In genomic region chr11:62712861-62713260, GRCh38 we compare ENCODE assay signal across 12 cellular contexts. TPM values are rescaled to one million over a fixed set of nuclear protein-coding genes. Genes with fewer than 3 reads are reported as not detected.
DNase-seq lines count a peak whose midpoint lies in the region; ATAC-seq and TF ChIP-seq lines count a peak whose summit lies in the region.
"Had no signal": no experiment of that assay in that cellular context is flagged by ENCODE, and none has a peak within 500 bp of the region (broad histone marks: within the 10 kb centered on the region; RNA-seq: fewer than 3 reads in every experiment).

No MANE protein-coding gene starts in this region.

- H3K27me3 Mint-ChIP-seq in CD8-positive, alpha-beta T cell (ENCODE audit: low read depth) = no peaks in the 10 kb centered on the region
- H3K27me3 Mint-ChIP-seq in central memory CD8-positive, alpha-beta T cell = no peaks in the 10 kb centered on the region
- no peaks in the 10 kb centered on the region for H3K27me3 Mint-ChIP-seq in osteocyte (ENCODE audit: unreplicated experiment)

- H3K27ac ChIP-seq in CD8-positive, alpha-beta T cell (ENCODE audit: low read depth, low read length) = no peak overlapping the region
- H3K27ac ChIP-seq in OCI-LY1 (ENCODE audit: low read depth, low read length, poor library complexity, severe bottlenecking) = peak overlapping the region; percentile 45

- H3K79me2 ChIP-seq in OCI-LY1 (ENCODE audit: insufficient read depth, low read length) = no peaks in the 10 kb centered on the region

- H3K9ac ChIP-seq in OCI-LY1 (ENCODE audit: low read length) = no peak overlapping the region

- peaks cover 12% of the 10 kb centered on the region; the same call in 1 of the 2 replicates for H3F3A ChIP-seq in OCI-LY1 (ENCODE audit: insufficient read depth, low read length)

- no peak overlapping the region for H3K4me3 ChIP-seq in CD8-positive, alpha-beta T cell (ENCODE audit: low read depth, low read length)
- no peak overlapping the region for H3K4me3 ChIP-seq in OCI-LY1 (ENCODE audit: low read depth, low read length, poor library complexity, severe bottlenecking)

- no peak overlapping the region for H2AFZ ChIP-seq in OCI-LY1 (ENCODE audit: low read length)

- CTCF ChIA-PET in CD8-positive, alpha-beta T cell (lab: Charles Lee) = interaction anchor here (1.0 kb wide), 1 partner anchor 18 kb away, joined by 3 read pairs; no protein-coding TSS in a partner anchor

- no peaks in the 10 kb centered on the region for H3K9me3 ChIP-seq in CD8-positive, alpha-beta T cell (ENCODE audit: low read length)
- H3K9me3 ChIP-seq in OCI-LY1 (ENCODE audit: low read length) = no peaks in the 10 kb centered on the region

- intact Hi-C loops in CD8-positive, alpha-beta T cell (cut with DNase I, micrococcal nuclease) = no loop called here

- H3K27ac Mint-ChIP-seq in CD8-positive, alpha-beta T cell = peak overlapping the region; percentile 72
- H3K27ac Mint-ChIP-seq in central memory CD8-positive, alpha-beta T cell (ENCODE audit: low read depth) = peak overlapping the region; percentile 22
- H3K27ac Mint-ChIP-seq in osteocyte (ENCODE audit: unreplicated experiment) = peak overlapping the region; percentile 57

- H3K36me3 Mint-ChIP-seq in CD8-positive, alpha-beta T cell = peaks cover 75% of the 10 kb centered on the region
- H3K36me3 Mint-ChIP-seq in central memory CD8-positive, alpha-beta T cell (ENCODE audit: insufficient read depth) = peaks cover 67% of the 10 kb centered on the region
- peaks cover 39% of the 10 kb centered on the region for H3K36me3 Mint-ChIP-seq in osteocyte (ENCODE audit: unreplicated experiment)

- H3K4me2 ChIP-seq in OCI-LY1 (ENCODE audit: low read length) = no peak overlapping the region

- peaks cover 20% of the 10 kb centered on the region for H3K4me1 ChIP-seq in CD8-positive, alpha-beta T cell (ENCODE audit: insufficient read depth, low read length)
- H3K4me1 ChIP-seq in OCI-LY1 (ENCODE audit: insufficient read depth, low read length, severe bottlenecking) = peaks cover 30% of the 10 kb centered on the region

- no peaks in the 10 kb centered on the region for H3K27me3 ChIP-seq in CD8-positive, alpha-beta T cell (ENCODE audit: insufficient read depth, low read length)
- H3K27me3 ChIP-seq in OCI-LY1 (ENCODE audit: insufficient read depth, low read length) = no peaks in the 10 kb centered on the region

- TF ChIP-seq CTCF in CD8-positive, alpha-beta T cell (IDR thresholded peaks at IDR 0.05) = no peak
- no peak for TF ChIP-seq CTCF in OCI-LY1 (IDR thresholded peaks at IDR 0.05; ENCODE audit: low read length)
- TF ChIP-seq CTCF in osteocyte (IDR thresholded peaks at IDR 0.05) = no peak

- H3K4me1 Mint-ChIP-seq in CD8-positive, alpha-beta T cell (ENCODE audit: low read depth) = peaks cover 53% of the 10 kb centered on the region
- H3K4me1 Mint-ChIP-seq in central memory CD8-positive, alpha-beta T cell = peaks cover 31% of the 10 kb centered on the region
- peaks cover 29% of the 10 kb centered on the region for H3K4me1 Mint-ChIP-seq in osteocyte (ENCODE audit: unreplicated experiment)

- POLR2A ChIA-PET in CD8-positive, alpha-beta T cell (lab: Charles Lee) = interaction anchor here (1.0 to 6.2 kb wide), 2 partner anchors 9 to 14 kb away, joined by 3 to 36 read pairs; partner anchors contain the start of genes HNRNPUL2 and TTC9C

- H3K36me3 ChIP-seq in CD8-positive, alpha-beta T cell (ENCODE audit: insufficient read depth, low read length) = peaks cover 47% of the 10 kb centered on the region
- peaks cover 78% of the 10 kb centered on the region for H3K36me3 ChIP-seq in OCI-LY1 (ENCODE audit: insufficient read depth, low read length)

- ATAC-seq in CD8-positive, alpha-beta T cell = no peak
- no peak for ATAC-seq in central memory CD8-positive, alpha-beta T cell (replicated peaks; ENCODE audit: extremely low read depth, poor library complexity, severe bottlenecking)
- ATAC-seq in HG02970 (IDR thresholded peaks at IDR 0.05; ENCODE audit: low FRiP score, unreplicated experiment) = no peak
- ATAC-seq in SK-N-SH treated with all-trans-retinoic acid at 6 μM for 48 hours = no peak
- no peak for ATAC-seq in HG02588 (IDR thresholded peaks at IDR 0.05; ENCODE audit: unreplicated experiment)
- ATAC-seq: PC-3 had no signal

- H3K9me2 ChIP-seq in OCI-LY1 (ENCODE audit: low read depth, low read length) = no peaks in the 10 kb centered on the region

- DNase-seq in CD8-positive, alpha-beta T cell = no peak
- no peak for DNase-seq in central memory CD8-positive, alpha-beta T cell (ENCODE audit: low spot score in 2 of 2)
- DNase-seq in osteocyte (ENCODE audit: extremely low spot score, unreplicated experiment) (no peak), NCI-H446 (lab: John Stamatoyannopoulos, UW) (no peak)
- DNase-seq: DND-41, NCI-H2029 treated with DMSO at 0.1 percent for 48 hours, PC-3, substantia nigra had no signal

- H4K20me1 ChIP-seq in OCI-LY1 (ENCODE audit: insufficient read depth, low read length) = no peaks in the 10 kb centered on the region

- H3K4me3 Mint-ChIP-seq in CD8-positive, alpha-beta T cell = no peak overlapping the region
- H3K4me3 Mint-ChIP-seq in central memory CD8-positive, alpha-beta T cell = no peak overlapping the region
- no peak overlapping the region for H3K4me3 Mint-ChIP-seq in osteocyte (ENCODE audit: unreplicated experiment)

- H3K9me3 Mint-ChIP-seq in CD8-positive, alpha-beta T cell = no peaks in the 10 kb centered on the region
- H3K9me3 Mint-ChIP-seq in central memory CD8-positive, alpha-beta T cell = no peaks in the 10 kb centered on the region
- H3K9me3 Mint-ChIP-seq in osteocyte (ENCODE audit: unreplicated experiment) = no peaks in the 10 kb centered on the region

TF ChIP-seq in SK-N-SH treated with all-trans-retinoic acid at 6 μM for 48 hours, 23 proteins besides CTCF, POLR2A, EP300 and RAD21:
- no peak for TF ChIP-seq ZFP30 (CRISPR knock-in tag; IDR thresholded peaks at IDR 0.05)

RNA-seq across cellular contexts. Expression of gene GNG3, which starts 5.4 kb away (rescaled TPM):
- total RNA-seq in CD8-positive, alpha-beta T cell = not detected
- not detected in 2 replicates for total RNA-seq in osteocyte
- total RNA-seq: PC-3 had no signal

RNA-seq across cellular contexts. Expression of gene BSCL2, which starts 5.6 kb away (rescaled TPM):
- total RNA-seq in CD8-positive, alpha-beta T cell = 10 to 100 TPM; 12.5 to 14.0 TPM
- total RNA-seq in osteocyte = 54.1 and 56.7 TPM in 2 replicates

RNA-seq across cellular contexts. Expression of gene HNRNPUL2, which starts 14.4 kb away (rescaled TPM):
- 10 to 100 TPM; 29.6 to 31.5 TPM for total RNA-seq in CD8-positive, alpha-beta T cell
- 52.5 and 56.1 TPM in 2 replicates for total RNA-seq in osteocyte

RNA-seq across cellular contexts. Expression of gene TTC9C, which starts 15.4 kb away (rescaled TPM):
- 1 to 10 TPM; 5.3 to 6.4 TPM for total RNA-seq in CD8-positive, alpha-beta T cell
- 32.4 and 36.6 TPM in 2 replicates for total RNA-seq in osteocyte

RNA-seq across cellular contexts. Expression of gene LRRN4CL, which starts 23.5 kb away (rescaled TPM):
- not detected for total RNA-seq in CD8-positive, alpha-beta T cell
- 0.39 and 0.46 TPM in 2 replicates for total RNA-seq in osteocyte

Comparison
In these comparisons a context has a peak if more than half of its experiments do, and no peak if none do; other contexts are left out.
1. H3K27ac Mint-ChIP-seq: peak in every context shown above with its lines; median percentile 72 in CD8-positive, alpha-beta T cell; 57 in osteocyte; 22 in central memory CD8-positive, alpha-beta T cell.